ENCODE assay signal across 10 cellular contexts in the genomic region with DNA sequence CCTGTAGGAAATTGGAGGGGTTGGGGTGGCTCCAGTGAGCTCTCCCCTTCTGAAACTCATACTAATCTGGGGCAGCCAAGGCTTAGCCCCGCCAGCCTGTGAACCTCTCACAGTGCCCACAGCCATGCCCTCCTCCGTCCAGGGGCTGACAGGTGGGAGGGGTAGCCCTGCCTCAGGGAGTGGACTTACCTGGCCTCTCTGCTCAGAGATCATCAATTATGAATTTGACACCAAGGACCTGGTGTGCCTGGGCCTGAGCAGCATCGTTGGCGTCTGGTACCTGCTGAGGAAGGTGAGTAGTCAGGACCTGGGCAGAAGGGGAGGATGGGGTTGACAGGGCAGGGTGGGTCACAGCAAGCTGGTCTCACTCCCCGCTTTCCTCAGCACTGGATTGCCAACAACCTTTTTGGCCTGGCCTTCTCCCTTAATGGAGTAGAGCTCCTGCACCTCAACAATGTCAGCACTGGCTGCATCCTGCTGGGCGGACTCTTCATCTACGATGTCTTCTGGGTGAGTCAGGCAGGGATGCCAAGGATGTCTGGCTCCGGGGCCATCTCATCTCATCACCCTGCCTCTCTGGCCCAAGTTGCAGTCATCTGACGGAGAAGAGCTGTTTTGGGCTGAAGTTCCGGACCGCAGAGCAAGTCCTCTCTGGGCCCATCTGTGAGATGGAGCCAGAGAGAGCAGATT. TPM values are rescaled to one million over a fixed set of nuclear protein-coding genes. Genes with fewer than 3 reads are reported as not detected.
A peak's percentile ranks its signal among the peaks of the same experiment; 100 is the strongest.
DNase-seq lines count a peak whose midpoint lies in the region; ATAC-seq, FAIRE-seq and TF ChIP-seq lines count a peak whose summit lies in the region.
"Had no signal": no experiment of that assay in that cellular context is flagged by ENCODE, and none has a peak within 500 bp of the region (broad histone marks: within the 10 kb centered on the region; RNA-seq: fewer than 3 reads in every experiment).

No MANE protein-coding gene starts in this region.

- H3K4me2 ChIP-seq in GM12878 (ENCODE audit: control insufficient read depth, insufficient read depth) = peak overlapping the region; percentile 71; the same call in 1 of the 2 replicates

- no peak for ATAC-seq in GM12878

- RAD21 ChIA-PET in GM12878 (lab: Charles Lee; ENCODE audit: unreplicated experiment) = no interaction called here

- H4K20me1 ChIP-seq in GM12878 (ENCODE audit: control insufficient read depth, insufficient read depth) = no peaks in the 10 kb centered on the region

- CTCF ChIA-PET in GM12878 (lab: Yijun Ruan, JAX) = interaction anchor here (0.8 to 6.8 kb wide), 3 partner anchors 12 to 64 kb away, joined by 3 to 56 read pairs (median 4); no protein-coding TSS in a partner anchor

- DNase-seq in activated CD4-positive, alpha-beta T cell treated with anti-CD3 and anti-CD28 coated beads, Interleukin-2, amount 10 ng/mL, durations not matched to agents 24 days and 14 days = no peak
- no peak for DNase-seq in activated CD4-positive, alpha-beta T cell treated with anti-CD3 and anti-CD28 coated beads, Interleukin-2, amount 50 U/mL, for 48 hours
- DNase-seq in LNCaP clone FGC (ENCODE audit: low read depth) (no peak), GM12878 (ENCODE audit: low read depth, low spot score) (no peak), progenitor cell of endocrine pancreas (ENCODE audit: low spot score, unreplicated experiment) (no peak), NCI-H187 treated with DMSO at 0.1 percent for 48 hours (lab: John Stamatoyannopoulos, UW) (no peak), HCEC 1CT (no peak), NCI-H69 (lab: John Stamatoyannopoulos, UW) (no peak)
- DNase-seq: NCI-H1092, retina had no signal

- FAIRE-seq in GM12878 (lab: Jason Lieb, UNC) = no peak

- peaks cover 32 to 35% of the 10 kb centered on the region in 2 experiments for H3K36me3 ChIP-seq in GM12878 (ENCODE audit: control insufficient read depth in 2 of 2, insufficient read depth in 2 of 2, low read length in 1 of 2)

- H3K27ac Mint-ChIP-seq in activated CD4-positive, alpha-beta T cell treated with anti-CD3 and anti-CD28 coated beads, Interleukin-2, amount 10 ng/mL, durations not matched to agents 24 days and 14 days = peak overlapping the region; percentile 96
- peak overlapping the region; percentile 67 for H3K27ac Mint-ChIP-seq in progenitor cell of endocrine pancreas

- H3K4me3 ChIP-seq in LNCaP clone FGC (ENCODE audit: low read depth, low read length) (peak overlapping the region; percentile 68), GM12878 (no peak overlapping the region)

- H3K27ac ChIP-seq in GM12878 (ENCODE audit: control insufficient read depth, insufficient read depth) = peak overlapping the region; percentile 37; the same call in 1 of the 2 replicates

- H3K27me3 ChIP-seq in GM12878 (replicated peaks in 1 of 2; ENCODE audit: control insufficient read depth in 2 of 2, insufficient read depth in 2 of 2, low read length in 1 of 2) = no peaks in the 10 kb centered on the region

- peak overlapping the region; percentile 73; the same call in 1 of the 2 replicates for H3K9ac ChIP-seq in GM12878 (ENCODE audit: control insufficient read depth, insufficient read depth, low read length)

- no peaks in the 10 kb centered on the region for H3K9me3 Mint-ChIP-seq in activated CD4-positive, alpha-beta T cell treated with anti-CD3 and anti-CD28 coated beads, Interleukin-2, amount 10 ng/mL, durations not matched to agents 24 days and 14 days
- no peaks in the 10 kb centered on the region for H3K9me3 Mint-ChIP-seq in progenitor cell of endocrine pancreas (ENCODE audit: low read depth)

- H3K4me3 Mint-ChIP-seq in activated CD4-positive, alpha-beta T cell treated with anti-CD3 and anti-CD28 coated beads, Interleukin-2, amount 10 ng/mL, durations not matched to agents 24 days and 14 days = peak overlapping the region; percentile 94
- H3K4me3 Mint-ChIP-seq in progenitor cell of endocrine pancreas (ENCODE audit: low read depth) = peak overlapping the region; percentile 91

- no peak for TF ChIP-seq RAD21 in GM12878 (IDR thresholded peaks at IDR 0.05; ENCODE audit: insufficient read depth, low read depth, low read length)

- H3K27me3 Mint-ChIP-seq in activated CD4-positive, alpha-beta T cell treated with anti-CD3 and anti-CD28 coated beads, Interleukin-2, amount 10 ng/mL, durations not matched to agents 24 days and 14 days = no peaks in the 10 kb centered on the region
- no peaks in the 10 kb centered on the region for H3K27me3 Mint-ChIP-seq in progenitor cell of endocrine pancreas

- no peaks in the 10 kb centered on the region for H3K4me1 ChIP-seq in GM12878 (ENCODE audit: control insufficient read depth, insufficient read depth, low read length)

- in situ Hi-C loops in GM12878 (cut with MboI) = no loop called here

- TF ChIP-seq EP300 in GM12878 (IDR thresholded peaks at IDR 0.05; ENCODE audit: borderline replicate concordance in 1 of 2, control insufficient read depth in 1 of 2, low read depth in 2 of 2, low read length in 2 of 2) = no peak

- no peak overlapping the region for H2AFZ ChIP-seq in GM12878 (ENCODE audit: control insufficient read depth, low read depth, low read length)

- no TSS peak for BruUV-seq in GM12878 (replicated peaks; lab: Mats Ljungman, UMichigan)

- peaks cover 62% of the 10 kb centered on the region for H3K36me3 Mint-ChIP-seq in activated CD4-positive, alpha-beta T cell treated with anti-CD3 and anti-CD28 coated beads, Interleukin-2, amount 10 ng/mL, durations not matched to agents 24 days and 14 days (ENCODE audit: low read depth)
- H3K36me3 Mint-ChIP-seq in progenitor cell of endocrine pancreas (ENCODE audit: insufficient read depth) = peaks cover 36% of the 10 kb centered on the region

- H3K9me3 ChIP-seq in GM12878 (replicated peaks; ENCODE audit: control insufficient read depth, insufficient read depth, low read length) = no peaks in the 10 kb centered on the region

- no peak for TF ChIP-seq CTCF in LNCaP clone FGC (IDR thresholded peaks at IDR 0.05; ENCODE audit: control insufficient read depth, extremely low read depth, insufficient read depth)
- no peak for TF ChIP-seq CTCF in GM12878 (IDR thresholded peaks at IDR 0.05 in 2 of 3, conservative IDR thresholded peaks at IDR 0.05 in 1 of 3; ENCODE audit: control insufficient read depth in 2 of 3, extremely low read depth in 1 of 3, insufficient read depth in 1 of 3, low read depth in 3 of 3, low read length in 3 of 3)
- no peak for TF ChIP-seq CTCF in progenitor cell of endocrine pancreas (IDR thresholded peaks at IDR 0.05; ENCODE audit: unreplicated experiment)

- SMC1A ChIA-PET in GM12878 (lab: Charles Lee; ENCODE audit: uncharacterized antibody, unreplicated experiment) = interaction anchor here (1.8 kb wide), 1 partner anchor 64 kb away, joined by 5 read pairs; no protein-coding TSS in a partner anchor

- peak; percentile 54 for TF ChIP-seq POLR2A in GM12878 (IDR thresholded peaks at IDR 0.05; ENCODE audit: low read depth, low read length)

- H3K79me2 ChIP-seq in GM12878 (ENCODE audit: control insufficient read depth, insufficient read depth, low read length) = peaks cover 22% of the 10 kb centered on the region

- WGBS in GM12878 (ENCODE audit: insufficient coverage, insufficient replicate concordance, low lambda C conversion rate, missing lambda C conversion rate) = 98% methylated on average over 11 of the region's 11 CpGs

- POLR2A ChIA-PET in GM12878 (lab: Charles Lee) = interaction anchor here (0.6 kb wide), 1 partner anchor 148 kb away, joined by 6 read pairs; no protein-coding TSS in a partner anchor

- H3K4me1 Mint-ChIP-seq in activated CD4-positive, alpha-beta T cell treated with anti-CD3 and anti-CD28 coated beads, Interleukin-2, amount 10 ng/mL, durations not matched to agents 24 days and 14 days = peaks cover 11% of the 10 kb centered on the region
- H3K4me1 Mint-ChIP-seq in progenitor cell of endocrine pancreas (ENCODE audit: low read depth) = peaks cover 6% of the 10 kb centered on the region

- intact Hi-C loops in activated CD4-positive, alpha-beta T cell treated with anti-CD3 and anti-CD28 coated beads, Interleukin-2, amount 10 ng/mL, durations not matched to agents 24 days and 14 days (cut with micrococcal nuclease) = no loop called here
- intact Hi-C loops in GM12878 (cut with micrococcal nuclease; ENCODE audit: unreplicated experiment) = no loop called here

RNA-seq across cellular contexts. Expression of gene HM13, which starts 34.7 kb away (rescaled TPM):
- 181 and 193 TPM in 2 replicates for total RNA-seq in activated CD4-positive, alpha-beta T cell treated with anti-CD3 and anti-CD28 coated beads, Interleukin-2, amount 10 ng/mL, durations not matched to agents 24 days and 14 days
- 153 and 154 TPM in 2 replicates for total RNA-seq in GM12878 (2013; cell fraction: nucleolus; rRNA removed)
- 39.6 and 57.8 TPM in 2 replicates for total RNA-seq in GM12878 (2014; rRNA removed)
- 59.2 and 62.5 TPM in 2 replicates for total RNA-seq in GM12878 (2014; rRNA removed; fragmentation: Illumina TruSeq; extraction: Trizol)
- total RNA-seq in GM12878 (2021) = 106 and 123 TPM in 2 replicates
- polyA plus RNA-seq in GM12878 (2011; ENCODE audit: low read depth) = 80.2 TPM
- 48.7 and 89.4 TPM in 2 replicates for polyA plus RNA-seq in GM12878 (2011; rRNA removed)
- 77.5 and 90.4 TPM in 2 replicates for polyA plus RNA-seq in GM12878 (2011; cell fraction: cytosol; rRNA removed)
- 105 and 115 TPM in 2 replicates for polyA plus RNA-seq in GM12878 (2011; cell fraction: nucleus; rRNA removed)
- polyA plus RNA-seq in GM12878 (2012) = 77.8 and 94.7 TPM in 2 replicates
- 66.1 and 74.0 TPM in 2 replicates for polyA plus RNA-seq in GM12878 (2014; fragmentation: Illumina TruSeq; extraction: Trizol)
- 10 to 100 TPM in 1 of 2 experiments, 1 to 10 TPM in 1; 4.8 to 17.5 TPM for polyA plus RNA-seq in GM12878 (2014; fragmentation: Nextera tagmentation; extraction: Ambion mirVana)
- polyA plus RNA-seq in GM12878 (2014; rRNA removed) = 95.2 and 98.5 TPM in 2 replicates
- polyA plus RNA-seq in GM12878 (2016; fragmentation: Nextera tagmentation; extraction: Ambion mirVana) = 100 to 1,000 TPM; 177 to 185 TPM
- 91.0 and 95.2 TPM in 2 replicates for polyA minus RNA-seq in GM12878 (2011; rRNA and poly(A)+ RNA removed)
- 30.7 and 40.6 TPM in 2 replicates for polyA minus RNA-seq in GM12878 (2011; cell fraction: cytosol; rRNA and poly(A)+ RNA removed)
- polyA minus RNA-seq in GM12878 (2011; cell fraction: nucleus; rRNA and poly(A)+ RNA removed) = 57.9 and 112 TPM in 2 replicates
- total RNA-seq in progenitor cell of endocrine pancreas = 211 and 217 TPM in 2 replicates

RNA-seq across cellular contexts. Expression of gene ID1, which starts 56.1 kb away (rescaled TPM):
- total RNA-seq in activated CD4-positive, alpha-beta T cell treated with anti-CD3 and anti-CD28 coated beads, Interleukin-2, amount 10 ng/mL, durations not matched to agents 24 days and 14 days = 2.7 and 2.9 TPM in 2 replicates
- total RNA-seq in GM12878 (2013; cell fraction: nucleolus; rRNA removed) = 0.56 and 1.1 TPM in 2 replicates
- total RNA-seq in GM12878 (2014; rRNA removed) (0.38 and 0.56 TPM in 2 replicates), GM12878 (2014; rRNA removed; fragmentation: Illumina TruSeq; extraction: Trizol) (0.13 and 0.14 TPM in 2 replicates), GM12878 (2021) (0.49 and 1.0 TPM in 2 replicates), progenitor cell of endocrine pancreas (322 and 326 TPM in 2 replicates)
- polyA plus RNA-seq in GM12878 (2011; ENCODE audit: low read depth) = not detected
- polyA plus RNA-seq in GM12878 (2011; rRNA removed) (0.31 TPM in 1 of 2 replicates, not detected in the other), GM12878 (2014; fragmentation: Illumina TruSeq; extraction: Trizol) (not detected in 2 replicates), GM12878 (2014; fragmentation: Nextera tagmentation; extraction: Ambion mirVana) (under 1 TPM in 1 of 2 experiments, not detected in 1; 0.09 TPM), GM12878 (2014; rRNA removed) (0.46 and 0.71 TPM in 2 replicates), GM12878 (2016; fragmentation: Nextera tagmentation; extraction: Ambion mirVana) (1 to 10 TPM in 1 of 2 experiments, under 1 TPM in 1; 0.87 to 1.3 TPM)
- polyA plus RNA-seq in GM12878 (2011; cell fraction: cytosol; rRNA removed) = 1.1 and 1.2 TPM in 2 replicates
- polyA plus RNA-seq in GM12878 (2011; cell fraction: nucleus; rRNA removed) = 1.2 and 1.7 TPM in 2 replicates
- 0.15 and 0.21 TPM in 2 replicates for polyA plus RNA-seq in GM12878 (2012)
- polyA minus RNA-seq in GM12878 (2011; rRNA and poly(A)+ RNA removed) = 0.62 TPM in 1 of 2 replicates, not detected in the other
- 8.9 and 10.8 TPM in 2 replicates for polyA minus RNA-seq in GM12878 (2011; cell fraction: cytosol; rRNA and poly(A)+ RNA removed)
- polyA minus RNA-seq in GM12878 (2011; cell fraction: nucleus; rRNA and poly(A)+ RNA removed) = 1.7 and 4.2 TPM in 2 replicates

Comparison
In these comparisons a context has a peak if more than half of its experiments do, and no peak if none do; other contexts are left out.
1. RNA of gene ID1, which starts 56.1 kb away (total RNA-seq): 322 to 326 TPM in progenitor cell of endocrine pancreas; 2.7 to 2.9 TPM in activated CD4-positive, alpha-beta T cell treated with anti-CD3 and anti-CD28 coated beads, Interleukin-2, amount 10 ng/mL, durations not matched to agents 24 days and 14 days and 0.13 to 1.1 TPM in GM12878; every median in the first group is over 10 times any median in the second.